ENCODE assay signal across 12 cellular contexts in the genomic region with DNA sequence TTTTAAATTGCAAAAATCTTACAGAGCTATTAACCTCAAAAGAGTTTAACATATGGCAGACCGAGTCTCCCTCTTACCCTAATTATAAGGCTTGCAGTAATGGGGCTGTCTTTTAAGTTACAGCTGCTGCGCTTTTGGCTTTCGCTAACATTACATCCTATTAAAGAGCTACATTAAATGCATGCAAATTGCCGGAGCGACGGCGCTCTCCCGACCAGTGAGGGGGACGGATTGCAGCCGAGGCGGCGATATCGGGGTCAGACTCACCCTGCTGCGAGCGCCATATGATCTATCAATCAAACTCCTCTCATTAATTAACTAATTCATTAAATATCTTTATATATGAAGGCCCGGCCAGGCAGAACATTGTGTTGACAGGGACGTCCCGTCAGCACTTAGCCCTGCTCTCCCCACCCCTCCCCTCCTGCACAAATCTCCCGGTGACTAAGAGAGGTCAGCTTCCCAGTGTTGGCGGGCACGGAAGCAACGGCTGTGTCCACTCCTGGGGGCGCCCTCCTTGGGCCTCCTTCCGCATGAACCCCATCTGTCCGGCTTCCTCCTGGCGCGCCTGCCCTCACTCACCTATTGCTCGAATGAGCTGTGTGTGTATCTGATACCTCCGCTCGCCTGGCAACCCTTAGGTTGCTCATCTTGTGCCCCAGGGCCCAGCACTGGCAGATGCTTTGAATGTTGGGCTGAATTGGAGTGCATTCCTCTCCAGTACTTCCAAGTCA.
DNase-seq lines count a peak whose midpoint lies in the region; ATAC-seq, FAIRE-seq and TF ChIP-seq lines count a peak whose summit lies in the region.
"Had no signal": no experiment of that assay in that cellular context is flagged by ENCODE, and none has a peak within 500 bp of the region (broad histone marks: within the 10 kb centered on the region; RNA-seq: fewer than 3 reads in every experiment).

No MANE protein-coding gene starts in this region.

- H3K4me3 Mint-ChIP-seq in activated CD4-positive, alpha-beta T cell treated with anti-CD3 and anti-CD28 coated beads for 36 hours: no peak overlapping the region
- H3K4me3 Mint-ChIP-seq: stimulated activated naive CD8-positive, alpha-beta T cell treated with anti-CD3 and anti-CD28 coated beads, Interleukin-15, Interleukin-2, amounts not matched to agents 100 ng/mL and 50 ng/mL, for 24 hours had no signal

- H3K27ac Mint-ChIP-seq in activated CD4-positive, alpha-beta T cell treated with anti-CD3 and anti-CD28 coated beads for 36 hours: no peak overlapping the region
- H3K27ac Mint-ChIP-seq: naive thymus-derived CD8-positive, alpha-beta T cell; stimulated activated naive CD8-positive, alpha-beta T cell treated with anti-CD3 and anti-CD28 coated beads, Interleukin-15, Interleukin-2, amounts not matched to agents 100 ng/mL and 50 ng/mL, for 24 hours had no signal

- CTCF ChIA-PET in activated CD4-positive, alpha-beta T cell treated with anti-CD3 and anti-CD28 coated beads for 36 hours (lab: Charles Lee): interaction anchor here (0.6 to 0.7 kb wide), 2 partner anchors 536 to 607 kb away, joined by 3 read pairs; no protein-coding TSS in a partner anchor

- H3K27ac ChIP-seq in iPS-18a (ENCODE audit: low read length): no peak overlapping the region
- H3K27ac ChIP-seq in small intestine (ENCODE audit: low read depth in 1 of 2, low read length in 1 of 2): no peak overlapping the region

- no peaks in the 10 kb centered on the region for H3K9me3 ChIP-seq in iPS-18a (ENCODE audit: control insufficient read depth, low read depth, low read length)
- no peaks in the 10 kb centered on the region for H3K9me3 ChIP-seq in small intestine (ENCODE audit: control insufficient read depth, low read depth)

- intact Hi-C loops in activated CD4-positive, alpha-beta T cell treated with anti-CD3 and anti-CD28 coated beads for 36 hours (cut with DNase I, micrococcal nuclease): no loop called here

- H3K36me3 ChIP-seq in iPS-18a (ENCODE audit: control insufficient read depth, low read depth, low read length) (no peaks in the 10 kb centered on the region), small intestine (ENCODE audit: control insufficient read depth in 2 of 2, insufficient read depth in 2 of 2, low read length in 2 of 2) (no peaks in the 10 kb centered on the region)

- H3K4me3 ChIP-seq in astrocyte of the cerebellum (ENCODE audit: low read depth, low read length) (peak overlapping the region; percentile 42), iPS-18a (ENCODE audit: low read length) (peak overlapping the region; percentile 74), small intestine (ENCODE audit: low read depth in 1 of 2, low read length in 2 of 2) (no peak overlapping the region)

- FAIRE-seq in small intestine (lab: Jason Lieb, UNC): no peak
- FAIRE-seq: TTC549 had no signal

- WGBS in small intestine, 3 donors: 10 to 24% (median 20%) methylated on average over 30 of the region's 30 CpGs

- ATAC-seq in GM19467 (IDR thresholded peaks at IDR 0.05; ENCODE audit: unreplicated experiment) (no peak), left lobe of liver (no peak)
- ATAC-seq in activated CD4-positive, alpha-beta T cell treated with anti-CD3 and anti-CD28 coated beads for 36 hours: no peak
- ATAC-seq: naive thymus-derived CD8-positive, alpha-beta T cell had no signal

- POLR2A ChIA-PET in activated CD4-positive, alpha-beta T cell treated with anti-CD3 and anti-CD28 coated beads for 36 hours (lab: Charles Lee): no interaction called here

- H3K27me3 ChIP-seq in iPS-18a (ENCODE audit: control insufficient read depth, insufficient read depth, low read length): peaks cover 69% of the 10 kb centered on the region
- H3K27me3 ChIP-seq in small intestine (ENCODE audit: control insufficient read depth in 2 of 2, insufficient read depth in 2 of 2, low read length in 2 of 2): peaks cover 0 to 6% of the 10 kb centered on the region in 2 donors

- H3K4me1 Mint-ChIP-seq in activated CD4-positive, alpha-beta T cell treated with anti-CD3 and anti-CD28 coated beads for 36 hours: no peaks in the 10 kb centered on the region

- H3K9ac ChIP-seq in iPS-18a (ENCODE audit: low read length): no peak overlapping the region

- H3K36me3 Mint-ChIP-seq in activated CD4-positive, alpha-beta T cell treated with anti-CD3 and anti-CD28 coated beads for 36 hours (ENCODE audit: low read depth): no peaks in the 10 kb centered on the region

- H3K9me3 Mint-ChIP-seq in activated CD4-positive, alpha-beta T cell treated with anti-CD3 and anti-CD28 coated beads for 36 hours (ENCODE audit: low read depth): no peaks in the 10 kb centered on the region
- H3K9me3 Mint-ChIP-seq: stimulated activated naive CD8-positive, alpha-beta T cell treated with anti-CD3 and anti-CD28 coated beads, Interleukin-15, Interleukin-2, amounts not matched to agents 100 ng/mL and 50 ng/mL, for 24 hours had no signal

- peaks cover 32% of the 10 kb centered on the region for H3K27me3 Mint-ChIP-seq in activated CD4-positive, alpha-beta T cell treated with anti-CD3 and anti-CD28 coated beads for 36 hours

- DNase-seq in NCI-H1436 treated with DMSO at 0.1 percent for 48 hours (lab: John Stamatoyannopoulos, UW): peak; percentile 56
- no peak for DNase-seq in astrocyte of the cerebellum (ENCODE audit: low read depth)
- peak; percentile 3 for DNase-seq in small intestine
- no peak for DNase-seq in left lobe of liver (ENCODE audit: low spot score)
- no peak for DNase-seq in activated CD4-positive, CD25-positive, alpha-beta regulatory T cell treated with anti-CD3 and anti-CD28 coated beads, Interleukin-2, amount 50 U/mL, for 72 hours
- no peak for DNase-seq in activated CD4-positive, alpha-beta T cell treated with anti-CD3 and anti-CD28 coated beads for 36 hours
- DNase-seq: foreskin melanocyte; naive thymus-derived CD8-positive, alpha-beta T cell had no signal

- peaks cover 11% of the 10 kb centered on the region for H3K4me1 ChIP-seq in iPS-18a (ENCODE audit: control insufficient read depth, low read depth, low read length)
- H3K4me1 ChIP-seq in small intestine (ENCODE audit: control insufficient read depth in 2 of 2, insufficient read depth in 1 of 2, low read depth in 1 of 2, low read length in 1 of 2): no peaks in the 10 kb centered on the region

- in situ Hi-C loops in astrocyte of the cerebellum (cut with HindIII; ENCODE audit: low sequenced_read_pairs): no loop called here

- no peak for TF ChIP-seq CTCF in astrocyte of the cerebellum (IDR thresholded peaks at IDR 0.05; ENCODE audit: low read depth, low read length, missing control alignments)

Comparison
In these comparisons a context has a peak if more than half of its experiments do, and no peak if none do; other contexts are left out.
1. DNase-seq: peak in NCI-H1436 treated with DMSO at 0.1 percent for 48 hours (single experiment) and small intestine (single experiment); none in astrocyte of the cerebellum (single experiment), left lobe of liver (single experiment), activated CD4-positive, CD25-positive, alpha-beta regulatory T cell treated with anti-CD3 and anti-CD28 coated beads, Interleukin-2, amount 50 U/mL, for 72 hours (single experiment) and activated CD4-positive, alpha-beta T cell treated with anti-CD3 and anti-CD28 coated beads for 36 hours (single experiment).
2. H3K4me3 ChIP-seq: peak in astrocyte of the cerebellum (single experiment) and iPS-18a (single experiment); none in small intestine (0 of 2).